In the genomic region with DNA sequence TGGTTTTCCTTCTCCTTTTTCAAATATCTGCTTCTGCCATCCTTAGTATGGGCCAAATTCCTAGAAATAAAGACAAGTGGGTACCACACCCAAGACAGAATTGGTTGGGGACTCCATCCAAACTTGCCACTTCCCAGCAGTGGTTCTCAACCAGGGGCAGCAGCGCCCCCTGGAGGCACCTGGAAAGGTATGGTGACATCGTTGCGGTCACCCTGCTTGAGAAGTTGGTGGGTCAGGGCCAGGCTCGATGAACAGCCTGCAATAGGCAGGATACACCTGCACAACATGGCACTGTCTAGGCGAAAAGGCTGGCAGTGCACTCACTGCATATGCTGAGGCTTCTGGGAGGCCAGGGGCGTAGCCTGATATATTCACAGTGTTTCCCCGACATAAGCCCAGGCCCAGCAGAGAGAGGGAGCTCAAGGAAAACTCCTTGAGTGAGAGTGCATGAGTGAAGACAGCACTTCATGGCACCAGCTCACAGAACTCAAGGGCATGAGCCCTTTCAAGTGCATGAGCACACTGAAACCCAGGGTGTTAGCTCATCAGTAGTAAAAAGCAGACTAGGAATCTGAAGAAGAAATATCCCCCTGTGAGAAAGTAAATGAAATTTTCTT, we compare ENCODE assay signal across 8 cellular contexts. TPM values are rescaled to one million over a fixed set of nuclear protein-coding genes. Genes with fewer than 3 reads are reported as not detected.
DNase-seq lines count a peak whose midpoint lies in the region; ATAC-seq, FAIRE-seq and TF ChIP-seq lines count a peak whose summit lies in the region.

No MANE protein-coding gene starts in this region.

- H3K27me3 ChIP-seq in bronchial epithelial cell (ENCODE audit: control insufficient read depth, insufficient read depth, low read length) (no peaks in the 10 kb centered on the region), lower lobe of right lung (ENCODE audit: low read depth) (no peaks in the 10 kb centered on the region)

- H3K4me3 ChIP-seq in AG09309 (ENCODE audit: control insufficient read depth, low read depth, low read length) (no peak overlapping the region), bronchial epithelial cell (ENCODE audit: low read depth, low read length) (no peak overlapping the region), lower lobe of right lung (no peak overlapping the region)

- no peak for FAIRE-seq in bronchial epithelial cell (lab: Jason Lieb, UNC)
- FAIRE-seq in urothelium cell line (lab: Jason Lieb, UNC): no peak

- H3K36me3 ChIP-seq in bronchial epithelial cell (ENCODE audit: control insufficient read depth, insufficient read depth, low read length): no peaks in the 10 kb centered on the region
- no peaks in the 10 kb centered on the region for H3K36me3 ChIP-seq in lower lobe of right lung

- ATAC-seq in GM18511 (IDR thresholded peaks at IDR 0.05; ENCODE audit: unreplicated experiment) (peak; percentile 71), lower lobe of right lung (peak in 1 of 2 donors; percentile 51), GM21619 (IDR thresholded peaks at IDR 0.05; ENCODE audit: unreplicated experiment) (no peak)

- no peak for DNase-seq in AG09309 (ENCODE audit: low read depth)
- peak; percentile 1 for DNase-seq in NCI-H748 treated with DMSO at 0.1 percent for 48 hours (lab: John Stamatoyannopoulos, UW)
- DNase-seq in bronchial epithelial cell (ENCODE audit: low read depth): no peak
- peak; percentile 61 for DNase-seq in lower lobe of right lung
- peak; percentile 31 for DNase-seq in urothelium cell line (ENCODE audit: low spot score)
- no peak for DNase-seq in NCI-H510A treated with DMSO at 0.1 percent for 48 hours (lab: John Stamatoyannopoulos, UW)

- no peaks in the 10 kb centered on the region for H3K9me3 ChIP-seq in lower lobe of right lung

- intact Hi-C loops in lower lobe of right lung (cut with DNase I): no loop called here

- H3K4me1 ChIP-seq in lower lobe of right lung: no peaks in the 10 kb centered on the region

- TF ChIP-seq CTCF in AG09309 (IDR thresholded peaks at IDR 0.05; ENCODE audit: control insufficient read depth, insufficient read depth, low read depth, low read length, missing control alignments): peak; percentile 59
- peak; percentile 46 for TF ChIP-seq CTCF in bronchial epithelial cell (IDR thresholded peaks at IDR 0.05; ENCODE audit: insufficient read depth, low read length, severe bottlenecking)
- peak; percentile 56 for TF ChIP-seq CTCF in lower lobe of right lung (IDR thresholded peaks at IDR 0.05)

- H3K27ac ChIP-seq in lower lobe of right lung: no peak overlapping the region

RNA-seq across cellular contexts. Expression of gene CMC2, which starts 57.7 kb away (rescaled TPM):
- total RNA-seq in bronchial epithelial cell: 25.0 and 72.2 TPM in 2 replicates
- total RNA-seq in lower lobe of right lung: 46.6 TPM

RNA-seq across cellular contexts. Expression of gene CENPN, which starts 58.0 kb away (rescaled TPM):
- total RNA-seq in bronchial epithelial cell (3.9 and 8.6 TPM in 2 replicates), lower lobe of right lung (5.0 TPM)

Comparison
In these comparisons a context has a peak if more than half of its experiments do, and no peak if none do; other contexts are left out.
1. DNase-seq: peak in NCI-H748 treated with DMSO at 0.1 percent for 48 hours (single experiment), lower lobe of right lung (single experiment) and urothelium cell line (single experiment); none in AG09309 (single experiment), bronchial epithelial cell (single experiment) and NCI-H510A treated with DMSO at 0.1 percent for 48 hours (single experiment).
2. Peak in every context shown above with its lines, with median percentiles within 50 percentile points of each other: CTCF ChIP-seq.